ENCODE assay signal across 8 cellular contexts in genomic region chr2:95207111-95207961, GRCh38. TPM values are rescaled to one million over a fixed set of nuclear protein-coding genes. Genes with fewer than 3 reads are reported as not detected.
A peak's percentile ranks its signal among the peaks of the same experiment; 100 is the strongest.
DNase-seq lines count a peak whose midpoint lies in the region; ATAC-seq and TF ChIP-seq lines count a peak whose summit lies in the region.

ZNF892 (plus strand) TSS chr2:95207521; CDS start chr2:95207816, 295 bp downstream.

- TF ChIP-seq EP300 in esophagus muscularis mucosa (IDR thresholded peaks at IDR 0.05), result no peak

- H3K79me2 ChIP-seq in OCI-LY7 (ENCODE audit: insufficient read depth, low read depth, low read length), result no peaks in the 10 kb centered on the region

- no TSS peak for BruUV-seq in OCI-LY7 (replicated peaks; lab: Mats Ljungman, UMichigan)

- H2AFZ ChIP-seq in OCI-LY7 (ENCODE audit: low read length), result peak within 1 kb of the TSS; percentile 99

- under 1% methylated on average over 19 of the region's 74 CpGs for WGBS in esophagus muscularis mucosa

- no peaks in the 10 kb centered on the region for H3K27me3 Mint-ChIP-seq in activated T-cell treated with anti-CD3 and anti-CD28 coated beads, Interleukin-2, amount 50 U/mL, for 4 hours (ENCODE audit: low read depth)

- no peaks in the 10 kb centered on the region for H4K20me1 ChIP-seq in OCI-LY7 (ENCODE audit: insufficient read depth, low read length)

- DNase-seq in DMS114 treated with DMSO at 0.1 percent for 48 hours (lab: John Stamatoyannopoulos, UW; ENCODE audit: unreplicated experiment), result peak; percentile 91
- peak; percentile 88 for DNase-seq in OCI-LY7 (ENCODE audit: low spot score)
- DNase-seq in activated T-cell treated with anti-CD3 and anti-CD28 coated beads, Interleukin-2, amount 50 U/mL, for 4 hours, result peak; percentile 72
- peak; percentile 97 for DNase-seq in esophagus muscularis mucosa (ENCODE audit: extremely low spot score)
- DNase-seq in stimulated activated CD8-positive, alpha-beta memory T cell treated with anti-CD3 and anti-CD28 coated beads, Interleukin-7, amount 100 ng/mL, for 24 hours (ENCODE audit: low read depth), result peak; percentile 66

- H3K9me3 ChIP-seq in HUES48 (ENCODE audit: control insufficient read depth, insufficient read depth, low read length) (peaks cover 24% of the 10 kb centered on the region), OCI-LY7 (ENCODE audit: low read length) (peaks cover 20% of the 10 kb centered on the region; the same call in 1 of the 2 replicates), esophagus muscularis mucosa (peaks cover 3 to 20% (median 17%) of the 10 kb centered on the region in 4 donors), muscle layer of duodenum (ENCODE audit: control insufficient read depth in 1 of 2, low read length in 2 of 2) (peaks cover 15 to 18% of the 10 kb centered on the region in 2 donors)

- H3K27me3 ChIP-seq in HUES48 (ENCODE audit: control insufficient read depth, insufficient read depth, low read length), result peaks cover 10% of the 10 kb centered on the region
- no peaks in the 10 kb centered on the region for H3K27me3 ChIP-seq in esophagus muscularis mucosa
- no peaks in the 10 kb centered on the region for H3K27me3 ChIP-seq in muscle layer of duodenum (ENCODE audit: low read depth, low read length)

- peak within 1 kb of the TSS; percentile 77 for H3K9ac ChIP-seq in HUES48 (ENCODE audit: low read depth, low read length)

- H3K4me3 ChIP-seq in HUES48 (ENCODE audit: low read depth, low read length) (peak within 1 kb of the TSS; percentile 81), OCI-LY7 (ENCODE audit: low read depth, low read length, poor library complexity, severe bottlenecking) (peak within 1 kb of the TSS; percentile 83), esophagus muscularis mucosa (peak within 1 kb of the TSS; percentile 76 to 94 (median 80)), muscle layer of duodenum (ENCODE audit: low read depth in 1 of 2, low read length in 2 of 2) (peak within 1 kb of the TSS; percentile 61 to 73)

- intact Hi-C loops in OCI-LY7 (cut with micrococcal nuclease; ENCODE audit: unreplicated experiment) (loop anchor here (1.0 to 2.0 kb wide), 3 partner anchors 43 to 185 kb away; partner anchors contain the start of gene ZNF2), esophagus muscularis mucosa (cut with DNase I) (loop anchor here (5.0 kb wide), 3 partner anchors 40 to 140 kb away; partner anchors contain the start of genes MRPS5 and ZNF2)

- peak within 1 kb of the TSS; percentile 68 for H3K4me2 ChIP-seq in OCI-LY7 (ENCODE audit: low read length)

- H3K9me3 Mint-ChIP-seq in activated T-cell treated with anti-CD3 and anti-CD28 coated beads, Interleukin-2, amount 50 U/mL, for 4 hours, result peaks cover 26% of the 10 kb centered on the region

- H3K4me1 ChIP-seq in HUES48 (ENCODE audit: control insufficient read depth, insufficient read depth, low read length), result peaks cover 13% of the 10 kb centered on the region; the same call in 1 of the 2 replicates
- H3K4me1 ChIP-seq in OCI-LY7 (ENCODE audit: insufficient read depth, low read length, poor library complexity, severe bottlenecking), result peaks cover 4% of the 10 kb centered on the region
- H3K4me1 ChIP-seq in esophagus muscularis mucosa, result peaks cover 19 to 26% (median 22%) of the 10 kb centered on the region in 4 donors
- peaks cover 0 to 15% of the 10 kb centered on the region in 2 donors for H3K4me1 ChIP-seq in muscle layer of duodenum (ENCODE audit: control insufficient read depth in 1 of 2, insufficient read depth in 2 of 2, low read length in 2 of 2)

- peaks cover 21% of the 10 kb centered on the region for H3K4me1 Mint-ChIP-seq in activated T-cell treated with anti-CD3 and anti-CD28 coated beads, Interleukin-2, amount 50 U/mL, for 4 hours (ENCODE audit: low read depth)

- CTCF ChIA-PET in OCI-LY7 (lab: Charles Lee; ENCODE audit: unreplicated experiment), result no interaction called here

- POLR2A ChIA-PET in OCI-LY7 (lab: Charles Lee), result interaction anchor here (1.0 to 1.5 kb wide), 2 partner anchors 42 to 86 kb away, joined by 3 read pairs; partner anchors contain the start of genes MRPS5 and ZNF2

- H3K27ac ChIP-seq in HUES48 (ENCODE audit: low read depth, low read length) (peak within 1 kb of the TSS; percentile 88), OCI-LY7 (ENCODE audit: low read depth, low read length, poor library complexity, severe bottlenecking) (peak within 1 kb of the TSS; percentile 32), esophagus muscularis mucosa (replicated peaks in 1 of 4) (peak within 1 kb of the TSS; percentile 85 to 95 (median 92)), muscle layer of duodenum (ENCODE audit: low read length) (peak within 1 kb of the TSS; percentile 20)

- H3K4me3 Mint-ChIP-seq in activated T-cell treated with anti-CD3 and anti-CD28 coated beads, Interleukin-2, amount 50 U/mL, for 4 hours, result peak within 1 kb of the TSS; percentile 88

- H3K36me3 ChIP-seq in HUES48 (ENCODE audit: control insufficient read depth, insufficient read depth, low read length) (peaks cover 27% of the 10 kb centered on the region), OCI-LY7 (ENCODE audit: insufficient read depth, low read length) (peaks cover 13% of the 10 kb centered on the region), esophagus muscularis mucosa (peaks cover 13 to 33% (median 23%) of the 10 kb centered on the region in 4 donors), muscle layer of duodenum (ENCODE audit: control insufficient read depth in 1 of 2, insufficient read depth in 2 of 2, low read length in 2 of 2) (peaks cover 17 to 29% of the 10 kb centered on the region in 2 donors)

- H3K9me2 ChIP-seq in OCI-LY7 (ENCODE audit: insufficient read depth, low read length), result no peaks in the 10 kb centered on the region

- TF ChIP-seq POLR2A in esophagus muscularis mucosa (IDR thresholded peaks at IDR 0.05; ENCODE audit: low read depth), result no peak

- ATAC-seq in GM21390 (IDR thresholded peaks at IDR 0.05; ENCODE audit: unreplicated experiment), result peak; percentile 97
- ATAC-seq in activated T-cell treated with anti-CD3 and anti-CD28 coated beads, Interleukin-2, amount 50 U/mL, for 4 hours, result peak; percentile 99

- H3K36me3 Mint-ChIP-seq in activated T-cell treated with anti-CD3 and anti-CD28 coated beads, Interleukin-2, amount 50 U/mL, for 4 hours (ENCODE audit: insufficient read depth), result peaks cover 27% of the 10 kb centered on the region

- TF ChIP-seq CTCF in OCI-LY7 (conservative IDR thresholded peaks at IDR 0.05; ENCODE audit: low read length) (peak; percentile 63), esophagus muscularis mucosa (IDR thresholded peaks at IDR 0.05) (peak; percentile 47 to 58 (median 49))

RNA-seq across cellular contexts. Expression of gene ZNF892, which starts in this region (rescaled TPM):
- 3.1 and 4.7 TPM in 2 replicates for total RNA-seq in OCI-LY7 (2014; rRNA removed; shearing (Covaris generic))
- total RNA-seq in OCI-LY7 (2022) (2.9 and 4.6 TPM in 2 replicates), esophagus muscularis mucosa (10 to 100 TPM in 1 of 4 donors, 1 to 10 TPM in 3; 3.5 to 12.0 (median 7.6) TPM)
- 1 to 10 TPM; 2.6 to 3.2 (median 2.9) TPM for total RNA-seq in activated T-cell treated with anti-CD3 and anti-CD28 coated beads, Interleukin-2, amount 50 U/mL, for 4 hours

Comparison
In these comparisons a context has a peak if more than half of its experiments do, and no peak if none do; other contexts are left out.
1. Peak in every context shown above with its lines: DNase-seq, ATAC-seq, H3K4me3 ChIP-seq and H3K27ac ChIP-seq.
2. H3K27ac ChIP-seq: peak in every context shown above with its lines; median percentile 92 in esophagus muscularis mucosa; 88 in HUES48; 32 in OCI-LY7; 20 in muscle layer of duodenum.